18 cellular contexts compared by ENCODE assay signal in the genomic region with DNA sequence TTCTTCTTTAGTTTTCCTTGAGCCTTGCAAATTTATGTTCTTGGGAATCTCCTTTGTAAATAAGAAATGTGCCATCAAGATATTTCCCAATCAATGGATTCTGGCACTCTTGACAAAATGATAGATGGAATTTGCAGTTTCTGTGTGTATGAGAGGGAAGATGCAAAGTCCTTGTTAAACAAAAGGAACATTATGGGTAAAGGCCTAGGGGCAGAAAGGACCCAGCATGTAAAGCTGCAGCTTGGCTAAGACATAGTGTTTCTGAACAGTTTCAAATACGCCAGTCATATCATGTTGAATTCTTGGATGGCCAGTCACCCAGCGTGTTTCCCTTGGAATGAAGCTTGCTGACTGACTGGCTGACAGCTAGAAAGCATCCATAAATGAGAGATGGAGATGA.
DNase-seq lines count a peak whose midpoint lies in the region; ATAC-seq, FAIRE-seq and TF ChIP-seq lines count a peak whose summit lies in the region.
"Had no signal": no experiment of that assay in that cellular context is flagged by ENCODE, and none has a peak within 500 bp of the region (broad histone marks: within the 10 kb centered on the region; RNA-seq: fewer than 3 reads in every experiment).

No MANE protein-coding gene starts in this region.

- TF ChIP-seq EP300 in suprapubic skin (IDR thresholded peaks at IDR 0.05): no peak

- TF ChIP-seq CTCF in RWPE2 (IDR thresholded peaks at IDR 0.05; ENCODE audit: poor library complexity, severe bottlenecking) (no peak), bronchial epithelial cell (IDR thresholded peaks at IDR 0.05; ENCODE audit: insufficient read depth, low read length, severe bottlenecking) (no peak), foreskin keratinocyte (conservative IDR thresholded peaks at IDR 0.05) (no peak), suprapubic skin (IDR thresholded peaks at IDR 0.05) (no peak)

- peak overlapping the region; percentile 49 for H3K27ac ChIP-seq in RWPE2 (ENCODE audit: poor library complexity, severe bottlenecking)
- peak overlapping the region; percentile 91 for H3K27ac ChIP-seq in foreskin keratinocyte
- peak overlapping the region; percentile 35 for H3K27ac ChIP-seq in suprapubic skin
- H3K27ac ChIP-seq: BLaER1 treated with 17β-estradiol and CSF1 and Interleukin-3, amounts not matched to agents 10 nM and 100 nM; SJSA1 had no signal

- FAIRE-seq in bronchial epithelial cell (lab: Jason Lieb, UNC): no peak
- FAIRE-seq: GM12878, GM18507 had no signal

- H3K27me3 ChIP-seq in RWPE2 (ENCODE audit: insufficient read depth, poor library complexity, severe bottlenecking) (no peaks in the 10 kb centered on the region), bronchial epithelial cell (ENCODE audit: control insufficient read depth, insufficient read depth, low read length) (no peaks in the 10 kb centered on the region), foreskin keratinocyte (no peaks in the 10 kb centered on the region), suprapubic skin (no peaks in the 10 kb centered on the region)
- H3K27me3 ChIP-seq: BLaER1 treated with 17β-estradiol and CSF1 and Interleukin-3, amounts not matched to agents 10 nM and 100 nM had no signal

- peaks cover 22% of the 10 kb centered on the region for H3K4me1 ChIP-seq in RWPE2 (ENCODE audit: insufficient read depth, poor library complexity, severe bottlenecking)
- H3K4me1 ChIP-seq in foreskin keratinocyte: peaks cover 20% of the 10 kb centered on the region
- H3K4me1 ChIP-seq in suprapubic skin: peaks cover 13% of the 10 kb centered on the region
- H3K4me1 ChIP-seq: BLaER1 treated with 17β-estradiol and CSF1 and Interleukin-3, amounts not matched to agents 10 nM and 100 nM; SJSA1 had no signal

- TF ChIP-seq POLR2A in suprapubic skin (IDR thresholded peaks at IDR 0.05): no peak

- WGBS in suprapubic skin: 61% methylated on average over 2 of the region's 2 CpGs

- ATAC-seq in RWPE2 (ENCODE audit: low read depth) (peak; percentile 91), foreskin keratinocyte (peak; percentile 87), HG02884 (IDR thresholded peaks at IDR 0.05; ENCODE audit: unreplicated experiment) (no peak)
- ATAC-seq: GM12878 had no signal

- H3K36me3 ChIP-seq in RWPE2 (ENCODE audit: low read depth) (no peaks in the 10 kb centered on the region), bronchial epithelial cell (ENCODE audit: control insufficient read depth, insufficient read depth, low read length) (no peaks in the 10 kb centered on the region), suprapubic skin (no peaks in the 10 kb centered on the region)
- H3K36me3 ChIP-seq: BLaER1 treated with 17β-estradiol and CSF1 and Interleukin-3, amounts not matched to agents 10 nM and 100 nM; SJSA1 had no signal

- H3K4me3 ChIP-seq in RWPE2 (ENCODE audit: severe bottlenecking) (no peak overlapping the region), bronchial epithelial cell (ENCODE audit: low read depth, low read length) (no peak overlapping the region), suprapubic skin (no peak overlapping the region)
- H3K4me3 ChIP-seq: BLaER1 treated with 17β-estradiol and CSF1 and Interleukin-3, amounts not matched to agents 10 nM and 100 nM; GM12878; SJSA1 had no signal

- H3K9me3 ChIP-seq in RWPE2 (ENCODE audit: severe bottlenecking): no peaks in the 10 kb centered on the region
- H3K9me3 ChIP-seq in suprapubic skin: no peaks in the 10 kb centered on the region
- H3K9me3 ChIP-seq: SJSA1 had no signal

- DNase-seq in RWPE2 (ENCODE audit: low spot score) (no peak), bronchial epithelial cell (ENCODE audit: low read depth) (peak; percentile 53), foreskin keratinocyte (peak; percentile 83 to 93), suprapubic skin (ENCODE audit: low spot score in 2 of 2) (no peak), glomerular visceral epithelial cell (ENCODE audit: extremely low spot score) (no peak)
- no peak for DNase-seq in stimulated activated CD4-positive, alpha-beta T cell treated with anti-CD3 and anti-CD28 coated beads, Interleukin-2, amount 100 ng/mL, for 24 hours
- DNase-seq: COR-L47, DMS53, HCEC 1CT, MV-4-11, NCI-H1417 treated with DMSO at 0.1 percent for 48 hours, NCI-H2081, NCI-H510A treated with DMSO at 0.1 percent for 48 hours had no signal

Comparison
In these comparisons a context has a peak if more than half of its experiments do, and no peak if none do; other contexts are left out.
1. DNase-seq: peak in bronchial epithelial cell (single experiment) and foreskin keratinocyte (2 of 2); none in RWPE2 (single experiment), suprapubic skin (0 of 2), stimulated activated CD4-positive, alpha-beta T cell treated with anti-CD3 and anti-CD28 coated beads, Interleukin-2, amount 100 ng/mL, for 24 hours (0 of 2) and glomerular visceral epithelial cell (single experiment).
2. H3K27ac ChIP-seq: peak in every context shown above with its lines; median percentile 91 in foreskin keratinocyte; 49 in RWPE2; 35 in suprapubic skin.